Comparison of ENCODE assay signal across 29 cellular contexts in genomic region chr19:9856609-9857008, GRCh38. TPM values are rescaled to one million over a fixed set of nuclear protein-coding genes. Genes with fewer than 3 reads are reported as not detected.
DNase-seq lines count a peak whose midpoint lies in the region; ATAC-seq lines count a peak whose summit lies in the region.
"Had no signal": no experiment of that assay in that cellular context is flagged by ENCODE, and none has a peak within 500 bp of the region (broad histone marks: within the 10 kb centered on the region; RNA-seq: fewer than 3 reads in every experiment).

No MANE protein-coding gene starts in this region.

- peaks cover 23% of the 10 kb centered on the region for H3K36me3 ChIP-seq in thymus (ENCODE audit: control insufficient read depth, insufficient read depth)
- H3K36me3 ChIP-seq: breast epithelium, pancreas, upper lobe of left lung had no signal

- no peak for ATAC-seq in central memory CD8-positive, alpha-beta T cell (replicated peaks; ENCODE audit: extremely low read depth, poor library complexity, severe bottlenecking)
- no peak for ATAC-seq in HG03439 (IDR thresholded peaks at IDR 0.05; ENCODE audit: unreplicated experiment)
- ATAC-seq: HCT116, left cardiac atrium, pancreas, Right ventricle myocardium inferior, SK-N-SH treated with all-trans-retinoic acid at 6 μM for 48 hours had no signal

- peaks cover 2% of the 10 kb centered on the region for H3K36me3 Mint-ChIP-seq in activated naive CD4-positive, alpha-beta T cell treated with anti-CD3 and anti-CD28 coated beads, Interleukin-2, amount 50 U/mL, for 24 hours
- peaks cover 5% of the 10 kb centered on the region for H3K36me3 Mint-ChIP-seq in activated CD4-positive, alpha-beta memory T cell treated with anti-CD3 and anti-CD28 coated beads, Interleukin-2, amount 10 ng/mL, durations not matched to agents 7 days and 5 days (ENCODE audit: low read depth)
- peaks cover 9% of the 10 kb centered on the region for H3K36me3 Mint-ChIP-seq in central memory CD8-positive, alpha-beta T cell (ENCODE audit: insufficient read depth)

- no peaks in the 10 kb centered on the region for H3K9me3 ChIP-seq in thymus (ENCODE audit: control insufficient read depth)
- H3K9me3 ChIP-seq: BLaER1, breast epithelium, pancreas, upper lobe of left lung had no signal

- CTCF ChIA-PET in activated CD4-positive, alpha-beta memory T cell treated with anti-CD3 and anti-CD28 coated beads, Interleukin-2, amount 10 ng/mL, durations not matched to agents 7 days and 5 days (lab: Charles Lee): no interaction called here

- 99% methylated on average over 9 of the region's 9 CpGs for WGBS in thymus

- H3K27ac Mint-ChIP-seq in activated naive CD4-positive, alpha-beta T cell treated with anti-CD3 and anti-CD28 coated beads, Interleukin-2, amount 50 U/mL, for 24 hours: peak overlapping the region; percentile 96
- peak overlapping the region; percentile 59 for H3K27ac Mint-ChIP-seq in activated CD4-positive, alpha-beta memory T cell treated with anti-CD3 and anti-CD28 coated beads, Interleukin-2, amount 10 ng/mL, durations not matched to agents 7 days and 5 days
- peak overlapping the region; percentile 83 for H3K27ac Mint-ChIP-seq in central memory CD8-positive, alpha-beta T cell (ENCODE audit: low read depth)

- H3K4me1 ChIP-seq in thymus (ENCODE audit: control insufficient read depth, insufficient read depth, low read length): peaks cover 34% of the 10 kb centered on the region
- H3K4me1 ChIP-seq: breast epithelium, pancreas had no signal

- peak overlapping the region; percentile 89 for H3K4me3 Mint-ChIP-seq in activated naive CD4-positive, alpha-beta T cell treated with anti-CD3 and anti-CD28 coated beads, Interleukin-2, amount 50 U/mL, for 24 hours
- H3K4me3 Mint-ChIP-seq in activated CD4-positive, alpha-beta memory T cell treated with anti-CD3 and anti-CD28 coated beads, Interleukin-2, amount 10 ng/mL, durations not matched to agents 7 days and 5 days: peak overlapping the region; percentile 31
- peak overlapping the region; percentile 81 for H3K4me3 Mint-ChIP-seq in central memory CD8-positive, alpha-beta T cell
- H3K4me3 Mint-ChIP-seq: neural crest cell had no signal

- DNase-seq in activated naive CD4-positive, alpha-beta T cell (lab: John Stamatoyannopoulos, UW): no peak
- no peak for DNase-seq in activated CD4-positive, alpha-beta memory T cell treated with anti-CD3 and anti-CD28 coated beads, Interleukin-2, amount 10 ng/mL, durations not matched to agents 7 days and 5 days
- no peak for DNase-seq in central memory CD8-positive, alpha-beta T cell (ENCODE audit: low spot score in 2 of 2)
- DNase-seq in NCI-H2171 (lab: John Stamatoyannopoulos, UW): no peak
- DNase-seq: activated effector memory CD4-positive, alpha-beta T cell treated with Interleukin-2 at 50 U/mL for 16 hours; Calu3; DND-41; hippocampal formation; Karpas-422; left cardiac atrium; NCI-H1417; NCI-H2081 treated with DMSO at 0.1 percent for 48 hours; NCI-H226; NCI-H69; pancreas; PC-9; stimulated activated naive CD4-positive, alpha-beta T cell; T-helper 9 cell; upper lobe of left lung had no signal

- peak overlapping the region; percentile 3 for H3K27ac ChIP-seq in thymus (ENCODE audit: low read depth)
- H3K27ac ChIP-seq: BLaER1, breast epithelium, epithelial cell of prostate, pancreas, PC-9, upper lobe of left lung had no signal

- H3K27me3 Mint-ChIP-seq in activated naive CD4-positive, alpha-beta T cell treated with anti-CD3 and anti-CD28 coated beads, Interleukin-2, amount 50 U/mL, for 24 hours: no peaks in the 10 kb centered on the region
- no peaks in the 10 kb centered on the region for H3K27me3 Mint-ChIP-seq in activated CD4-positive, alpha-beta memory T cell treated with anti-CD3 and anti-CD28 coated beads, Interleukin-2, amount 10 ng/mL, durations not matched to agents 7 days and 5 days
- no peaks in the 10 kb centered on the region for H3K27me3 Mint-ChIP-seq in central memory CD8-positive, alpha-beta T cell

- H3K4me1 Mint-ChIP-seq in activated naive CD4-positive, alpha-beta T cell treated with anti-CD3 and anti-CD28 coated beads, Interleukin-2, amount 50 U/mL, for 24 hours: peaks cover 86% of the 10 kb centered on the region
- peaks cover 50% of the 10 kb centered on the region for H3K4me1 Mint-ChIP-seq in activated CD4-positive, alpha-beta memory T cell treated with anti-CD3 and anti-CD28 coated beads, Interleukin-2, amount 10 ng/mL, durations not matched to agents 7 days and 5 days
- H3K4me1 Mint-ChIP-seq in central memory CD8-positive, alpha-beta T cell: peaks cover 52% of the 10 kb centered on the region
- H3K4me1 Mint-ChIP-seq: neural crest cell had no signal

- no peak overlapping the region for H3K4me3 ChIP-seq in thymus (ENCODE audit: low read length)
- H3K4me3 ChIP-seq: BLaER1, breast epithelium, pancreas, PC-9, upper lobe of left lung had no signal

- H3K9me3 Mint-ChIP-seq in activated naive CD4-positive, alpha-beta T cell treated with anti-CD3 and anti-CD28 coated beads, Interleukin-2, amount 50 U/mL, for 24 hours: no peaks in the 10 kb centered on the region
- H3K9me3 Mint-ChIP-seq in activated CD4-positive, alpha-beta memory T cell treated with anti-CD3 and anti-CD28 coated beads, Interleukin-2, amount 10 ng/mL, durations not matched to agents 7 days and 5 days: no peaks in the 10 kb centered on the region
- no peaks in the 10 kb centered on the region for H3K9me3 Mint-ChIP-seq in central memory CD8-positive, alpha-beta T cell

- no peaks in the 10 kb centered on the region for H3K27me3 ChIP-seq in thymus (ENCODE audit: control insufficient read depth, insufficient read depth)
- H3K27me3 ChIP-seq: BLaER1, breast epithelium, pancreas, upper lobe of left lung had no signal

- POLR2A ChIA-PET in activated CD4-positive, alpha-beta memory T cell treated with anti-CD3 and anti-CD28 coated beads, Interleukin-2, amount 10 ng/mL, durations not matched to agents 7 days and 5 days (lab: Charles Lee): interaction anchor here (2.5 to 3.5 kb wide), 3 partner anchors 10 to 28 kb away, joined by 10 to 22 read pairs (median 18); partner anchors contain the start of genes PIN1 and UBL5

RNA-seq across cellular contexts. Expression of gene PIN1, which starts 21.5 kb away (rescaled TPM):
- 10 to 100 TPM; 96.0 to 97.0 TPM for total RNA-seq in activated CD4-positive, alpha-beta memory T cell treated with anti-CD3 and anti-CD28 coated beads, Interleukin-2, amount 10 ng/mL, durations not matched to agents 7 days and 5 days
- 87.5 TPM for polyA plus RNA-seq in thymus

RNA-seq across cellular contexts. Expression of gene UBL5, which starts 28.9 kb away (rescaled TPM):
- 100 to 1,000 TPM; 339 to 372 TPM for total RNA-seq in activated CD4-positive, alpha-beta memory T cell treated with anti-CD3 and anti-CD28 coated beads, Interleukin-2, amount 10 ng/mL, durations not matched to agents 7 days and 5 days
- polyA plus RNA-seq in thymus: 749 TPM

RNA-seq across cellular contexts. Expression of gene FBXL12, which starts 37.7 kb away (rescaled TPM):
- total RNA-seq in activated CD4-positive, alpha-beta memory T cell treated with anti-CD3 and anti-CD28 coated beads, Interleukin-2, amount 10 ng/mL, durations not matched to agents 7 days and 5 days: 10 to 100 TPM; 18.3 to 20.6 TPM
- 40.1 TPM for polyA plus RNA-seq in thymus

Comparison
In these comparisons a context has a peak if more than half of its experiments do, and no peak if none do; other contexts are left out.
1. H3K4me3 Mint-ChIP-seq: peak in every context shown above with its lines; median percentile 89 in activated naive CD4-positive, alpha-beta T cell treated with anti-CD3 and anti-CD28 coated beads, Interleukin-2, amount 50 U/mL, for 24 hours; 81 in central memory CD8-positive, alpha-beta T cell; 31 in activated CD4-positive, alpha-beta memory T cell treated with anti-CD3 and anti-CD28 coated beads, Interleukin-2, amount 10 ng/mL, durations not matched to agents 7 days and 5 days.